In genomic region chr6:43926644-43927524, GRCh38 we compare ENCODE assay signal across 8 cellular contexts.
DNase-seq lines count a peak whose midpoint lies in the region; ATAC-seq and TF ChIP-seq lines count a peak whose summit lies in the region.

No MANE protein-coding gene starts in this region.

- in situ Hi-C loops in mammary epithelial cell (cut with MboI; ENCODE audit: low sequenced_read_pairs in 2 of 2): loop anchor here in 1 of 2 donors (10.0 kb wide), 1 partner anchor 128 kb away; no protein-coding TSS in a partner anchor

- intact Hi-C loops in activated CD8-positive, alpha-beta T cell treated with anti-CD3 and anti-CD28 coated beads for 36 hours (cut with micrococcal nuclease): no loop called here
- intact Hi-C loops in mammary epithelial cell (cut with micrococcal nuclease): loop anchor here (2.0 to 10.0 kb wide), 3 partner anchors 148 to 202 kb away; no protein-coding TSS in a partner anchor
- intact Hi-C loops in mucosa of descending colon (cut with DNase I, micrococcal nuclease): no loop called here

- no peaks in the 10 kb centered on the region for H3K79me2 ChIP-seq in mammary epithelial cell (ENCODE audit: insufficient read depth, low read length)

- H3K27me3 Mint-ChIP-seq in activated CD8-positive, alpha-beta T cell treated with anti-CD3 and anti-CD28 coated beads for 36 hours: no peaks in the 10 kb centered on the region
- H3K27me3 Mint-ChIP-seq in activated CD8-positive, alpha-beta T cell treated with anti-CD3 and anti-CD28 coated beads, Interleukin-2, amount 10 ng/mL, durations not matched to agents 7 days and 5 days (ENCODE audit: low read depth): peaks cover 3% of the 10 kb centered on the region

- no peaks in the 10 kb centered on the region for H3K36me3 ChIP-seq in mammary epithelial cell (ENCODE audit: insufficient read depth, low read length)
- H3K36me3 ChIP-seq in mucosa of descending colon (ENCODE audit: low read depth): no peaks in the 10 kb centered on the region

- TF ChIP-seq CTCF in activated CD8-positive, alpha-beta T cell treated with anti-CD3 and anti-CD28 coated beads for 36 hours (IDR thresholded peaks at IDR 0.05): no peak
- peak; percentile 8 to 54 for TF ChIP-seq CTCF in mammary epithelial cell (conservative IDR thresholded peaks at IDR 0.05 in 1 of 2, IDR thresholded peaks at IDR 0.05 in 1 of 2; ENCODE audit: extremely low read depth in 1 of 2, insufficient read depth in 1 of 2, low read depth in 1 of 2, low read length in 2 of 2)
- no peak for TF ChIP-seq CTCF in mucosa of descending colon (IDR thresholded peaks at IDR 0.05)

- POLR2A ChIA-PET in activated CD8-positive, alpha-beta T cell treated with anti-CD3 and anti-CD28 coated beads for 36 hours (lab: Charles Lee): interaction anchor here (1.1 kb wide), 1 partner anchor 10 kb away, joined by 4 read pairs; no protein-coding TSS in a partner anchor
- POLR2A ChIA-PET in activated CD8-positive, alpha-beta T cell treated with anti-CD3 and anti-CD28 coated beads, Interleukin-2, amount 10 ng/mL, durations not matched to agents 7 days and 5 days (lab: Charles Lee): interaction anchor here (0.7 kb wide), 1 partner anchor 467 kb away, joined by 3 read pairs; no protein-coding TSS in a partner anchor

- no peaks in the 10 kb centered on the region for H4K20me1 ChIP-seq in mammary epithelial cell (ENCODE audit: insufficient read depth, low read length)

- BruUV-seq in mammary epithelial cell (replicated peaks; lab: Mats Ljungman, UMichigan): TSS peak; percentile 86

- H3K9ac ChIP-seq in mammary epithelial cell (ENCODE audit: insufficient read depth, low read length): no peak overlapping the region

- no peaks in the 10 kb centered on the region for H3K36me3 Mint-ChIP-seq in activated CD8-positive, alpha-beta T cell treated with anti-CD3 and anti-CD28 coated beads for 36 hours (ENCODE audit: low read depth)
- no peaks in the 10 kb centered on the region for H3K36me3 Mint-ChIP-seq in activated CD8-positive, alpha-beta T cell treated with anti-CD3 and anti-CD28 coated beads, Interleukin-2, amount 10 ng/mL, durations not matched to agents 7 days and 5 days (ENCODE audit: low read depth)

- peaks cover 45% of the 10 kb centered on the region for H3K4me1 ChIP-seq in mammary epithelial cell (ENCODE audit: insufficient read depth, low read length)
- H3K4me1 ChIP-seq in mucosa of descending colon (ENCODE audit: low read depth): peaks cover 18% of the 10 kb centered on the region

- CTCF ChIA-PET in activated CD8-positive, alpha-beta T cell treated with anti-CD3 and anti-CD28 coated beads for 36 hours (lab: Charles Lee): interaction anchor here (1.3 to 1.6 kb wide), 2 partner anchors 27 to 77 kb away, joined by 4 read pairs; no protein-coding TSS in a partner anchor
- CTCF ChIA-PET in activated CD8-positive, alpha-beta T cell treated with anti-CD3 and anti-CD28 coated beads, Interleukin-2, amount 10 ng/mL, durations not matched to agents 7 days and 5 days (lab: Charles Lee): interaction anchor here (1.2 to 1.4 kb wide), 2 partner anchors 26 to 159 kb away, joined by 3 to 4 read pairs; no protein-coding TSS in a partner anchor
- CTCF ChIA-PET in mammary epithelial cell (lab: Charles Lee; ENCODE audit: low non-redundant PET): interaction anchor here (0.6 kb wide), 3 partner anchors 46 to 152 kb away, joined by 3 to 4 read pairs (median 3); no protein-coding TSS in a partner anchor

- peak; percentile 59 for DNase-seq in activated CD8-positive, alpha-beta T cell treated with anti-CD3 and anti-CD28 coated beads for 36 hours
- no peak for DNase-seq in activated CD8-positive, alpha-beta T cell treated with anti-CD3 and anti-CD28 coated beads, Interleukin-2, amount 10 ng/mL, durations not matched to agents 7 days and 5 days
- DNase-seq in NCI-H524 treated with DMSO at 0.1 percent for 48 hours (lab: John Stamatoyannopoulos, UW) (peak; percentile 36), mammary epithelial cell (peak; percentile 93), mucosa of descending colon (peak; percentile 75 to 85 (median 77))
- no peak for DNase-seq in stimulated activated CD4-positive, alpha-beta T cell treated with anti-CD3 and anti-CD28 coated beads, Interleukin-4, amount 100 ng/mL, for 4 hours
- no peak for DNase-seq in stimulated activated CD4-positive, alpha-beta T cell treated with anti-CD3 and anti-CD28 coated beads, Interleukin-4, amount 100 ng/mL, for 24 hours

- H3K4me3 ChIP-seq in mammary epithelial cell (replicated peaks in 1 of 3; ENCODE audit: insufficient read depth in 1 of 3, low read depth in 2 of 3, low read length in 3 of 3) (no peak overlapping the region), mucosa of descending colon (no peak overlapping the region)

- peak overlapping the region; percentile 42 for H2AFZ ChIP-seq in mammary epithelial cell (ENCODE audit: low read depth, low read length)

- WGBS in mammary epithelial cell (ENCODE audit: low coverage, missing lambda C conversion rate): 60% methylated on average over 12 of the region's 17 CpGs

- H3K27me3 ChIP-seq in mammary epithelial cell (ENCODE audit: insufficient read depth, low read length): no peaks in the 10 kb centered on the region

- H3K9me3 ChIP-seq in mammary epithelial cell (replicated peaks; ENCODE audit: insufficient read depth, low read length) (no peaks in the 10 kb centered on the region), mucosa of descending colon (no peaks in the 10 kb centered on the region)

- no peaks in the 10 kb centered on the region for H3K9me3 Mint-ChIP-seq in activated CD8-positive, alpha-beta T cell treated with anti-CD3 and anti-CD28 coated beads for 36 hours
- H3K9me3 Mint-ChIP-seq in activated CD8-positive, alpha-beta T cell treated with anti-CD3 and anti-CD28 coated beads, Interleukin-2, amount 10 ng/mL, durations not matched to agents 7 days and 5 days (ENCODE audit: insufficient read depth): no peaks in the 10 kb centered on the region

- peak overlapping the region; percentile 69 for H3K27ac ChIP-seq in mammary epithelial cell (ENCODE audit: insufficient read depth, low read depth, low read length)

- peak overlapping the region; percentile 31 for H3K4me2 ChIP-seq in mammary epithelial cell (ENCODE audit: insufficient read depth, low read depth, low read length)

- H3K4me3 Mint-ChIP-seq in activated CD8-positive, alpha-beta T cell treated with anti-CD3 and anti-CD28 coated beads for 36 hours: no peak overlapping the region
- H3K4me3 Mint-ChIP-seq in activated CD8-positive, alpha-beta T cell treated with anti-CD3 and anti-CD28 coated beads, Interleukin-2, amount 10 ng/mL, durations not matched to agents 7 days and 5 days: no peak overlapping the region

- peak; percentile 35 for ATAC-seq in activated CD8-positive, alpha-beta T cell treated with anti-CD3 and anti-CD28 coated beads for 36 hours
- ATAC-seq in activated CD8-positive, alpha-beta T cell treated with anti-CD3 and anti-CD28 coated beads, Interleukin-2, amount 10 ng/mL, durations not matched to agents 7 days and 5 days: no peak
- ATAC-seq in mucosa of descending colon: peak; percentile 85
- ATAC-seq in HG02885 (IDR thresholded peaks at IDR 0.05; ENCODE audit: poor library complexity, unreplicated experiment): no peak

- H3K27ac Mint-ChIP-seq in activated CD8-positive, alpha-beta T cell treated with anti-CD3 and anti-CD28 coated beads for 36 hours: peak overlapping the region; percentile 80
- H3K27ac Mint-ChIP-seq in activated CD8-positive, alpha-beta T cell treated with anti-CD3 and anti-CD28 coated beads, Interleukin-2, amount 10 ng/mL, durations not matched to agents 7 days and 5 days: no peak overlapping the region

- dilution Hi-C loops in mammary epithelial cell (cut with HindIII; ENCODE audit: low sequenced_read_pairs): no loop called here

- peaks cover 40% of the 10 kb centered on the region for H3K4me1 Mint-ChIP-seq in activated CD8-positive, alpha-beta T cell treated with anti-CD3 and anti-CD28 coated beads for 36 hours (ENCODE audit: low read depth)
- H3K4me1 Mint-ChIP-seq in activated CD8-positive, alpha-beta T cell treated with anti-CD3 and anti-CD28 coated beads, Interleukin-2, amount 10 ng/mL, durations not matched to agents 7 days and 5 days (ENCODE audit: low read depth): peaks cover 28% of the 10 kb centered on the region

Comparison
In these comparisons a context has a peak if more than half of its experiments do, and no peak if none do; other contexts are left out.
1. ATAC-seq: peak in activated CD8-positive, alpha-beta T cell treated with anti-CD3 and anti-CD28 coated beads for 36 hours (single experiment) and mucosa of descending colon (single experiment); none in activated CD8-positive, alpha-beta T cell treated with anti-CD3 and anti-CD28 coated beads, Interleukin-2, amount 10 ng/mL, durations not matched to agents 7 days and 5 days (single experiment) and HG02885 (single experiment).
2. DNase-seq: peak in activated CD8-positive, alpha-beta T cell treated with anti-CD3 and anti-CD28 coated beads for 36 hours (single experiment), NCI-H524 treated with DMSO at 0.1 percent for 48 hours (single experiment), mammary epithelial cell (single experiment) and mucosa of descending colon (3 of 3); none in activated CD8-positive, alpha-beta T cell treated with anti-CD3 and anti-CD28 coated beads, Interleukin-2, amount 10 ng/mL, durations not matched to agents 7 days and 5 days (single experiment), stimulated activated CD4-positive, alpha-beta T cell treated with anti-CD3 and anti-CD28 coated beads, Interleukin-4, amount 100 ng/mL, for 4 hours (0 of 2) and stimulated activated CD4-positive, alpha-beta T cell treated with anti-CD3 and anti-CD28 coated beads, Interleukin-4, amount 100 ng/mL, for 24 hours (single experiment).
3. CTCF ChIP-seq: peak in mammary epithelial cell (2 of 2); none in activated CD8-positive, alpha-beta T cell treated with anti-CD3 and anti-CD28 coated beads for 36 hours (single experiment) and mucosa of descending colon (single experiment).